ENCODE assay signal across 1 cellular context in genomic region chr15:57171414-57171813, GRCh38.
TF ChIP-seq lines count a peak whose summit lies in the region.

No MANE protein-coding gene starts in this region.

TF ChIP-seq in HEK293, 187 proteins besides CTCF, POLR2A, EP300 and RAD21 (continued from another document):
- TF ChIP-seq ZNF280D (tag by site-specific recombination; IDR thresholded peaks at IDR 0.05) (no peak), EGR2 (tag by site-specific recombination; IDR thresholded peaks at IDR 0.05; ENCODE audit: low read depth) (no peak), ZNF629 (tag by site-specific recombination; IDR thresholded peaks at IDR 0.05) (0 out of 2 replicates have a peak, but pooled peaks have one; percentile 15), ZNF449 (tag by site-specific recombination; IDR thresholded peaks at IDR 0.05) (no peak)
